Comparison of ENCODE assay signal across 27 cellular contexts in genomic region chr14:56532546-56532945, GRCh38.
"Had no signal": no experiment of that assay in that cellular context is flagged by ENCODE, and none has a peak within 500 bp of the region (broad histone marks: within the 10 kb centered on the region; RNA-seq: fewer than 3 reads in every experiment).

No MANE protein-coding gene starts in this region.

- H3K36me3 Mint-ChIP-seq: naive thymus-derived CD4-positive, alpha-beta T cell; natural killer cell treated with Interleukin-12 subunit alpha and Interleukin-12 subunit beta and Interleukin-15 and Interleukin-18, amount 100 ng/mL, for 72 hours; stimulated activated effector memory CD8-positive, alpha-beta T cell treated with anti-CD3 and anti-CD28 coated beads, Interleukin-12 subunit alpha, Interleukin-12 subunit beta, amount 100 ng/mL, for 72 hours; stimulated activated naive B cell treated with anti-CD40 and anti-IgM and Interleukin-4, amounts not matched to agents 10 μg/mL and 1 μg/mL and 100 μg/mL, for 72 hours; type B pancreatic cell had no signal

- DNase-seq: naive thymus-derived CD4-positive, alpha-beta T cell; nephron progenitor cell; nucleus accumbens; pancreas; psoas muscle; right cardiac atrium; right lobe of liver; sigmoid colon; small intestine; stimulated activated CD4-positive, alpha-beta T cell treated with anti-CD3 and anti-CD28 coated beads, Interleukin-15, amount 100 ng/mL, for 24 hours; stimulated activated CD4-positive, alpha-beta T cell treated with anti-CD3 and anti-CD28 coated beads, Interleukin-2, amount 100 ng/mL, for 24 hours; stimulated activated CD4-positive, alpha-beta T cell treated with anti-CD3 and anti-CD28 coated beads, Interleukin-2, amount 100 ng/mL, for 48 hours; stimulated activated CD4-positive, alpha-beta T cell treated with anti-CD3 and anti-CD28 coated beads, Interleukin-4, amount 100 ng/mL, for 24 hours; stimulated activated naive B cell treated with anti-CD40 and anti-IgM and Interleukin-4, amounts not matched to agents 10 μg/mL and 1 μg/mL and 100 μg/mL, for 72 hours; stimulated activated naive CD4-positive, alpha-beta T cell treated with Interleukin-2 at 50 U/mL for 16 hours; stomach; thyroid gland; upper lobe of right lung; uterus had no signal

- H3K27ac ChIP-seq: neutrophil, pancreas, psoas muscle, right lobe of liver, sigmoid colon, stomach, thoracic aorta, thyroid gland, tibial nerve, upper lobe of right lung, uterus had no signal

- H3K36me3 ChIP-seq: neutrophil, pancreas, right lobe of liver, sigmoid colon, stomach, thoracic aorta, thyroid gland, tibial nerve, upper lobe of right lung, uterus had no signal

- H3K4me3 ChIP-seq: pancreas, psoas muscle, right lobe of liver, sigmoid colon, stomach, thoracic aorta, thyroid gland, tibial nerve, upper lobe of right lung, uterus had no signal

- FAIRE-seq: pancreas, small intestine had no signal

- H3K4me1 Mint-ChIP-seq: naive thymus-derived CD4-positive, alpha-beta T cell; neural crest cell; stimulated activated effector memory CD8-positive, alpha-beta T cell treated with anti-CD3 and anti-CD28 coated beads, Interleukin-12 subunit alpha, Interleukin-12 subunit beta, amount 100 ng/mL, for 72 hours; stimulated activated naive B cell treated with anti-CD40 and anti-IgM and Interleukin-4, amounts not matched to agents 10 μg/mL and 1 μg/mL and 100 μg/mL, for 72 hours had no signal

- H3K27me3 ChIP-seq: pancreas, right lobe of liver, thyroid gland, tibial nerve, upper lobe of right lung, uterus had no signal

- H3K27ac Mint-ChIP-seq: naive thymus-derived CD4-positive, alpha-beta T cell; natural killer cell treated with Interleukin-12 subunit alpha and Interleukin-12 subunit beta and Interleukin-15 and Interleukin-18, amount 100 ng/mL, for 72 hours; nephron progenitor cell; stimulated activated effector memory CD8-positive, alpha-beta T cell treated with anti-CD3 and anti-CD28 coated beads, Interleukin-12 subunit alpha, Interleukin-12 subunit beta, amount 100 ng/mL, for 72 hours; stimulated activated naive B cell treated with anti-CD40 and anti-IgM and Interleukin-4, amounts not matched to agents 10 μg/mL and 1 μg/mL and 100 μg/mL, for 72 hours; stimulated activated naive CD8-positive, alpha-beta T cell treated with anti-CD3 and anti-CD28 coated beads, Interleukin-15, Interleukin-2, amounts not matched to agents 100 ng/mL and 50 ng/mL, for 24 hours; type B pancreatic cell had no signal

- ATAC-seq: naive thymus-derived CD4-positive, alpha-beta T cell; natural killer cell treated with Interleukin-12 subunit alpha and Interleukin-12 subunit beta and Interleukin-15 and Interleukin-18, amount 100 ng/mL, for 72 hours; pancreas; psoas muscle; right cardiac atrium; right lobe of liver; stimulated activated effector memory CD8-positive, alpha-beta T cell treated with anti-CD3 and anti-CD28 coated beads, Interleukin-12 subunit alpha, Interleukin-12 subunit beta, amount 100 ng/mL, for 72 hours; stimulated activated naive B cell treated with anti-CD40 and anti-IgM and Interleukin-4, amounts not matched to agents 10 μg/mL and 1 μg/mL and 100 μg/mL, for 72 hours; upper lobe of right lung had no signal

- H3K4me3 Mint-ChIP-seq: naive thymus-derived CD4-positive, alpha-beta T cell; natural killer cell treated with Interleukin-12 subunit alpha and Interleukin-12 subunit beta and Interleukin-15 and Interleukin-18, amount 100 ng/mL, for 72 hours; nephron progenitor cell; neural crest cell; stimulated activated effector memory CD8-positive, alpha-beta T cell treated with anti-CD3 and anti-CD28 coated beads, Interleukin-12 subunit alpha, Interleukin-12 subunit beta, amount 100 ng/mL, for 72 hours; stimulated activated naive B cell treated with anti-CD40 and anti-IgM and Interleukin-4, amounts not matched to agents 10 μg/mL and 1 μg/mL and 100 μg/mL, for 72 hours; stimulated activated naive CD8-positive, alpha-beta T cell treated with anti-CD3 and anti-CD28 coated beads, Interleukin-15, Interleukin-2, amounts not matched to agents 100 ng/mL and 50 ng/mL, for 24 hours; type B pancreatic cell had no signal

- H3K9me3 Mint-ChIP-seq: naive thymus-derived CD4-positive, alpha-beta T cell; natural killer cell treated with Interleukin-12 subunit alpha and Interleukin-12 subunit beta and Interleukin-15 and Interleukin-18, amount 100 ng/mL, for 72 hours; nephron progenitor cell; neural crest cell; stimulated activated effector memory CD8-positive, alpha-beta T cell treated with anti-CD3 and anti-CD28 coated beads, Interleukin-12 subunit alpha, Interleukin-12 subunit beta, amount 100 ng/mL, for 72 hours; stimulated activated naive B cell treated with anti-CD40 and anti-IgM and Interleukin-4, amounts not matched to agents 10 μg/mL and 1 μg/mL and 100 μg/mL, for 72 hours; stimulated activated naive CD8-positive, alpha-beta T cell treated with anti-CD3 and anti-CD28 coated beads, Interleukin-15, Interleukin-2, amounts not matched to agents 100 ng/mL and 50 ng/mL, for 24 hours; type B pancreatic cell had no signal

- H3K9me3 ChIP-seq: neutrophil, pancreas, psoas muscle, right lobe of liver, sigmoid colon, stomach, thoracic aorta, thyroid gland, tibial nerve, upper lobe of right lung, uterus had no signal

- H3K4me1 ChIP-seq: pancreas, psoas muscle, right lobe of liver, sigmoid colon, stomach, thyroid gland, tibial nerve, upper lobe of right lung, uterus had no signal
